14 cellular contexts compared by ENCODE assay signal in the genomic region with DNA sequence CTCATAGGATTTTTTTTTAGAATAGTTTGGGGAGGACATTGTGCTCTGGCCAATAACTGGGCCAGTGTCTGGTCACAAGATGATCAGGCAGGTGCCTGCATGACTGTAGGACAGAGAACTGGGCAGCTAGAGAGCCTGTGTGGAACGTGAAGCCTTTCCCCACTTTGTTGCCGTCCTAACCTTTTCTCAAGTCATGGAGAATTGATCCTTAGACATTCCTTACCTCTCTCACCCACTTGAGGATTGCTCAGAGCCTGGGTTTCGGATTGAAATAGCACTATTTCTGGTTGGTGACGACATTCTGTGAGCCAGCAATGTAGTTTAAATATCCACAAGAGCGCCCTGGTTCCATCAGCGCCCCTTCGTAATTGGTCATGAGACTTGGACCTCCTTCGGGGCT.
DNase-seq lines count a peak whose midpoint lies in the region; ATAC-seq and TF ChIP-seq lines count a peak whose summit lies in the region.
"Had no signal": no experiment of that assay in that cellular context is flagged by ENCODE, and none has a peak within 500 bp of the region (broad histone marks: within the 10 kb centered on the region; RNA-seq: fewer than 3 reads in every experiment).

No MANE protein-coding gene starts in this region.

- H3K9me3 ChIP-seq in transverse colon: no peaks in the 10 kb centered on the region
- H3K9me3 ChIP-seq: upper lobe of left lung had no signal

- H3K36me3 ChIP-seq in transverse colon: no peaks in the 10 kb centered on the region
- H3K36me3 ChIP-seq: upper lobe of left lung had no signal

- H3K4me1 ChIP-seq in transverse colon: peaks cover 13 to 60% (median 50%) of the 10 kb centered on the region in 4 donors

- ATAC-seq in Right ventricle myocardium superior (ENCODE audit: poor library complexity) (peak; percentile 53), HG03196 (IDR thresholded peaks at IDR 0.05; ENCODE audit: unreplicated experiment) (peak; percentile 11), HG03108 (IDR thresholded peaks at IDR 0.05; ENCODE audit: unreplicated experiment) (no peak), HG03521 (IDR thresholded peaks at IDR 0.05; ENCODE audit: unreplicated experiment) (no peak)

- DNase-seq in Right ventricle myocardium superior (no peak), cardiac septum (ENCODE audit: low spot score) (no peak), glomerular visceral epithelial cell (ENCODE audit: extremely low spot score) (peak; percentile 53), transverse colon (no peak)
- DNase-seq in activated CD4-positive, alpha-beta T cell treated with anti-CD3 and anti-CD28 coated beads, Interleukin-2, amount 10 ng/mL, durations not matched to agents 24 days and 14 days: no peak
- DNase-seq: KG1, NCI-H187 treated with DMSO at 0.1 percent for 48 hours, NCI-H748 treated with DMSO at 0.1 percent for 48 hours, SHP77 treated with DMSO at 0.1 percent for 48 hours, upper lobe of left lung had no signal

- H3K27me3 ChIP-seq in transverse colon: no peaks in the 10 kb centered on the region
- H3K27me3 ChIP-seq: upper lobe of left lung had no signal

- H3K27ac Mint-ChIP-seq in activated CD4-positive, alpha-beta T cell treated with anti-CD3 and anti-CD28 coated beads, Interleukin-2, amount 10 ng/mL, durations not matched to agents 24 days and 14 days: no peak overlapping the region
- H3K27ac Mint-ChIP-seq: activated naive CD8-positive, alpha-beta T cell had no signal

- WGBS in transverse colon (ENCODE audit: low coverage in 1 of 2), 2 donors: 82% methylated on average over 8 of the region's 8 CpGs; no CpG with 5 or more reads in 1 of the 2 donors

- TF ChIP-seq POLR2A in transverse colon (IDR thresholded peaks at IDR 0.05): no peak

- H3K36me3 Mint-ChIP-seq in activated CD4-positive, alpha-beta T cell treated with anti-CD3 and anti-CD28 coated beads, Interleukin-2, amount 10 ng/mL, durations not matched to agents 24 days and 14 days (ENCODE audit: low read depth): no peaks in the 10 kb centered on the region
- H3K36me3 Mint-ChIP-seq: activated naive CD8-positive, alpha-beta T cell had no signal

- peaks cover 33% of the 10 kb centered on the region for H3K4me1 Mint-ChIP-seq in activated CD4-positive, alpha-beta T cell treated with anti-CD3 and anti-CD28 coated beads, Interleukin-2, amount 10 ng/mL, durations not matched to agents 24 days and 14 days

- intact Hi-C loops in Right ventricle myocardium superior (cut with DNase I): no loop called here
- intact Hi-C loops in cardiac septum (cut with DNase I): no loop called here
- intact Hi-C loops in transverse colon (cut with DNase I; ENCODE audit: low total_unique reads): no loop called here
- intact Hi-C loops in activated CD4-positive, alpha-beta T cell treated with anti-CD3 and anti-CD28 coated beads, Interleukin-2, amount 10 ng/mL, durations not matched to agents 24 days and 14 days (cut with micrococcal nuclease): loop anchor here (5.0 kb wide), 1 partner anchor 134 kb away; no protein-coding TSS in a partner anchor

- H3K27ac ChIP-seq in transverse colon: peak overlapping the region; percentile 16 to 82 (median 44)
- H3K27ac ChIP-seq: upper lobe of left lung had no signal

- H3K27me3 Mint-ChIP-seq in activated CD4-positive, alpha-beta T cell treated with anti-CD3 and anti-CD28 coated beads, Interleukin-2, amount 10 ng/mL, durations not matched to agents 24 days and 14 days: no peaks in the 10 kb centered on the region
- H3K27me3 Mint-ChIP-seq: activated naive CD8-positive, alpha-beta T cell had no signal

- no peak overlapping the region for H3K4me3 Mint-ChIP-seq in activated CD4-positive, alpha-beta T cell treated with anti-CD3 and anti-CD28 coated beads, Interleukin-2, amount 10 ng/mL, durations not matched to agents 24 days and 14 days

- TF ChIP-seq EP300 in transverse colon (IDR thresholded peaks at IDR 0.05; ENCODE audit: low read depth): no peak

- H3K4me3 ChIP-seq in transverse colon: no peak overlapping the region
- H3K4me3 ChIP-seq: upper lobe of left lung had no signal

- in situ Hi-C loops in transverse colon (cut with MboI; ENCODE audit: low pct_ligation_motif_present in 1 of 4, low pct_unique_long_range_greater_than_20kb in 1 of 4, low sequenced_read_pairs in 3 of 4): loop anchor here in 2 of 4 donors (25.0 kb wide), 1 partner anchor 276 kb away; no protein-coding TSS in a partner anchor

- no peaks in the 10 kb centered on the region for H3K9me3 Mint-ChIP-seq in activated CD4-positive, alpha-beta T cell treated with anti-CD3 and anti-CD28 coated beads, Interleukin-2, amount 10 ng/mL, durations not matched to agents 24 days and 14 days

- TF ChIP-seq CTCF in transverse colon (IDR thresholded peaks at IDR 0.05): no peak

Comparison
In these comparisons a context has a peak if more than half of its experiments do, and no peak if none do; other contexts are left out.
1. ATAC-seq: peak in Right ventricle myocardium superior (single experiment) and HG03196 (single experiment); none in HG03108 (single experiment) and HG03521 (single experiment).